In the genomic region with DNA sequence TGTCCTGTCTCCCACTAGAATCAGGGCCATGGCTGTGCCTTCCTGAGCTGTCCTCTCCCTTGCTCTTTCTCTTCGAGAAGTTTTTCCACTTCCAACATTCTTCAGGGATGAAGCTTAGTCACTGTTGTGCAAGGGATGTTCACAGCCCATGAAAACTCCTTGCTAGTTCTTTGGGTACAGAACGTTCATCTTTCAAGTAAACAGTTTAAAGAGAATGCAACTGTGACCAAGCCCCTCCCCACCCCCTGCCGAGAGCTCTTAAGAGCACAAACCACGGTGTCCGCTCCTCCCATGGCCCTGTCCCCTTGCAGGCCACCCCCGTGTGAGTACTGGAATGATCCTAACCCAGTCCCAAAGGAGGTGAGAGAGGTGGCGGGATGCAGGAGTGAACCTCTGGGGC, we compare ENCODE assay signal across 11 cellular contexts.
DNase-seq lines count a peak whose midpoint lies in the region; ATAC-seq and TF ChIP-seq lines count a peak whose summit lies in the region.
"Had no signal": no experiment of that assay in that cellular context is flagged by ENCODE, and none has a peak within 500 bp of the region (broad histone marks: within the 10 kb centered on the region; RNA-seq: fewer than 3 reads in every experiment).

No MANE protein-coding gene starts in this region.

- no peaks in the 10 kb centered on the region for H3K36me3 ChIP-seq in adipocyte (ENCODE audit: control insufficient read depth, insufficient read depth, low read length, severe bottlenecking)
- H3K36me3 ChIP-seq: BLaER1 had no signal

- peak overlapping the region; percentile 3 for H3K4me3 ChIP-seq in adipocyte (ENCODE audit: low read length)
- no peak overlapping the region for H3K4me3 ChIP-seq in foreskin fibroblast (ENCODE audit: low read depth in 1 of 2, low read length in 2 of 2)
- no peak overlapping the region for H3K4me3 ChIP-seq in skeletal muscle cell (ENCODE audit: low read depth, low read length)
- H3K4me3 ChIP-seq: BLaER1 had no signal

- H3K27me3 ChIP-seq in adipocyte (replicated peaks; ENCODE audit: control insufficient read depth, insufficient read depth, low read length): no peaks in the 10 kb centered on the region
- H3K27me3 ChIP-seq: BLaER1 had no signal

- ATAC-seq in GM18511 (IDR thresholded peaks at IDR 0.05; ENCODE audit: unreplicated experiment): no peak
- ATAC-seq in HG02623 (IDR thresholded peaks at IDR 0.05; ENCODE audit: unreplicated experiment): no peak
- ATAC-seq in HG03439 (IDR thresholded peaks at IDR 0.05; ENCODE audit: unreplicated experiment): no peak

- no peak for TF ChIP-seq CTCF in foreskin fibroblast (IDR thresholded peaks at IDR 0.05; ENCODE audit: low read depth, low read length)

- H3K9me3 ChIP-seq in adipocyte (ENCODE audit: control insufficient read depth, low read length): no peaks in the 10 kb centered on the region
- H3K9me3 ChIP-seq: BLaER1 had no signal

- H3K4me1 ChIP-seq in adipocyte (ENCODE audit: control insufficient read depth, insufficient read depth, low read length): peaks cover 53% of the 10 kb centered on the region

- peak overlapping the region; percentile 84 for H3K9ac ChIP-seq in adipocyte (ENCODE audit: low read length)
- H3K9ac ChIP-seq: BLaER1 had no signal

- peak; percentile 75 for DNase-seq in AG20443 (ENCODE audit: low spot score)
- DNase-seq in adipocyte (ENCODE audit: low read depth): peak; percentile 85
- peak; percentile 73 to 86 for DNase-seq in foreskin fibroblast
- peak; percentile 73 for DNase-seq in skeletal muscle cell (ENCODE audit: low read depth)
- no peak for DNase-seq in effector CD4-positive, alpha-beta T cell
- DNase-seq: activated CD4-positive, alpha-beta T cell treated with anti-CD3 and anti-CD28 coated beads, Interleukin-2, amount 10 ng/mL, durations not matched to agents 7 days and 5 days; cortex of kidney had no signal
